In the genomic region with DNA sequence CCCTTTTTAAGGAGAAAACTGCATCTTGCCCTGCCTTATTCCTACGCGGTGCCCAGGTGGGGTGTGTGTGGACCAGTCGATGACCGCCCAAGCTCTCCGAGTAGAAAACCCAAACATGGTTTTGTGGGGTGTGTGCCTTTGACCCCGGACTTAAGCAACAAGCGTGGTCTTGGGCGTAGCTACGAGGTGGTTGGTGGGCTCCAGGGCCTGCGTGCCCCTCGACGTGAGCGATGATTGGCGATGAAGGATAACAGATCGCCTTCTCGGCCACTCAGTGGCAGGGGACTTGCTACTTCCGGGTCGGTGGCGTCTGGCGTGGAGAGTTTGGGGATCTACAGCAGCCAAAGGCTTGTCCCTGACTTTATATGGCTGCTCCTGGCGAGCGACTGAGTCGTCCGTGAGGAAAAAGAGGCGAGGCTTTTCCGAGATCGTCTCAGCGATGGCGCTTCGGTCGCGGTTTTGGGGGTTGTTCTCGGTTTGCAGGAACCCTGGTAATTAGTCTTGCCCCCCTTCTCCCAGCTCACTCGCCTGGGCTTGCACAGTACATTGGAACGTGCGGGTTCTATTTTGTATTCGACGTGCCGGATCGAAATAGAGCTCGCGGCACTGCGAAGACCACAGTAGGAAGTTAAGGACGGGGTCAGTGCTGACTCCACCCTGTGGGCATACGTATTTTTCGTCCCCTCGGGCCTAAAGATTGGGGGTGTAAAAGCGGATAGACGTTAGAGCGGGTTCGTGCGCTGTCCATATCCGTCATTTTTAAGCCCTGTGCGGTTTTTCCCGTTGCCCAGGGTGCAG, we compare ENCODE assay signal across 8 cellular contexts. TPM values are rescaled to one million over a fixed set of nuclear protein-coding genes. Genes with fewer than 3 reads are reported as not detected.
DNase-seq lines count a peak whose midpoint lies in the region; ATAC-seq and TF ChIP-seq lines count a peak whose summit lies in the region.

MRPL18 (plus strand) TSS at position 319 of the 798 bp plus-strand sequence; CDS start at position 440, 121 bp downstream.

- in situ Hi-C loops in GM13976 (cut with MboI; ENCODE audit: low sequenced_read_pairs, unreplicated experiment) = no loop called here

- peaks cover 12 to 63% (median 45%) of the 10 kb centered on the region in 9 donors for H3K4me1 ChIP-seq in heart right ventricle
- peaks cover 31% of the 10 kb centered on the region for H3K4me1 ChIP-seq in upper lobe of right lung

- intact Hi-C loops in T-helper 1 cell treated with Interleukin-12 subunit alpha and Interleukin-12 subunit beta and Interleukin-4 antibody, amounts not matched to agents 30 ng/mL and 1 ng/mL, for 36 hours (cut with micrococcal nuclease) = loop anchor here (1.0 to 5.0 kb wide), 7 partner anchors 30 to 1623 kb away; partner anchors contain the start of genes GTF2H5 and SERAC1
- intact Hi-C loops in heart right ventricle (cut with DNase I) (loop anchor here in 5 of 10 donors (2.0 to 10.0 kb wide), 4 partner anchors 64 to 244 kb away; partner anchors contain the start of genes SOD2 (in 4 of the 5) and WTAP (in 1 of the 5)), posterior cingulate gyrus (cut with DNase I) (loop anchor here (2.0 to 5.0 kb wide), 2 partner anchors 64 to 98 kb away; partner anchors contain the start of genes SOD2 and WTAP), upper lobe of right lung (cut with DNase I) (no loop called here)

- H3K27ac ChIP-seq in heart right ventricle = peak within 1 kb of the TSS; percentile 81 to 99 (median 94)
- H3K27ac ChIP-seq in upper lobe of right lung = peak within 1 kb of the TSS; percentile 90

- WGBS in heart right ventricle, 2 donors = 0% methylated on average over 55 of the region's 55 CpGs

- peaks cover 0 to 64% (median 11%) of the 10 kb centered on the region in 9 donors for H3K36me3 ChIP-seq in heart right ventricle
- H3K36me3 ChIP-seq in upper lobe of right lung = peaks cover 54% of the 10 kb centered on the region

- TF ChIP-seq CTCF in GM13976 (IDR thresholded peaks at IDR 0.05; ENCODE audit: borderline replicate concordance, control extremely low read depth, extremely low read depth, insufficient read depth, missing control alignments) (no peak), heart right ventricle (IDR thresholded peaks at IDR 0.05) (no peak), upper lobe of right lung (IDR thresholded peaks at IDR 0.05) (no peak)

- no peaks in the 10 kb centered on the region for H3K9me3 ChIP-seq in heart right ventricle
- H3K9me3 ChIP-seq in upper lobe of right lung = no peaks in the 10 kb centered on the region

- ATAC-seq in HG02870 (IDR thresholded peaks at IDR 0.05; ENCODE audit: unreplicated experiment) (peak; percentile 83), heart right ventricle (peak; percentile 91 to 97 (median 96)), upper lobe of right lung (peak; percentile 92)

- DNase-seq in GM13976 (ENCODE audit: low spot score) (peak; percentile 93), NCI-H146 treated with DMSO at 0.1 percent for 48 hours (lab: John Stamatoyannopoulos, UW; ENCODE audit: unreplicated experiment) (peak; percentile 98), amniotic epithelial cell (ENCODE audit: low read depth) (peak; percentile 98), heart right ventricle (peak; percentile 91 to 95), posterior cingulate gyrus (peak; percentile 85 to 99 (median 96)), upper lobe of right lung (peak; percentile 96)

- H3K4me3 ChIP-seq in heart right ventricle = peak within 1 kb of the TSS; percentile 92 to 99 (median 98)
- H3K4me3 ChIP-seq in upper lobe of right lung = peak within 1 kb of the TSS; percentile 98

- H3K27me3 ChIP-seq in heart right ventricle = no peaks in the 10 kb centered on the region
- H3K27me3 ChIP-seq in upper lobe of right lung = no peaks in the 10 kb centered on the region

RNA-seq across cellular contexts. Expression of gene MRPL18, which starts in this region (rescaled TPM):
- 72.9 and 74.8 TPM in 2 replicates for total RNA-seq in T-helper 1 cell treated with Interleukin-12 subunit alpha and Interleukin-12 subunit beta and Interleukin-4 antibody, amounts not matched to agents 30 ng/mL and 1 ng/mL, for 36 hours
- total RNA-seq in heart right ventricle (10 to 100 TPM; 53.9 to 70.8 (median 58.8) TPM), upper lobe of right lung (46.0 TPM)
- polyA plus RNA-seq in heart right ventricle = 100 to 1,000 TPM; 116 to 131 TPM

Comparison
In these comparisons a context has a peak if more than half of its experiments do, and no peak if none do; other contexts are left out.
1. Peak in every context shown above with its lines: DNase-seq, ATAC-seq, H3K4me3 ChIP-seq and H3K27ac ChIP-seq.